In genomic region chr15:75371486-75371885, GRCh38 we compare ENCODE assay signal across 1 cellular context.
TF ChIP-seq lines count a peak whose summit lies in the region.

No MANE protein-coding gene starts in this region.

TF ChIP-seq in HepG2, 621 proteins besides CTCF, POLR2A, EP300 and RAD21:
- TF ChIP-seq, protein P1, sequence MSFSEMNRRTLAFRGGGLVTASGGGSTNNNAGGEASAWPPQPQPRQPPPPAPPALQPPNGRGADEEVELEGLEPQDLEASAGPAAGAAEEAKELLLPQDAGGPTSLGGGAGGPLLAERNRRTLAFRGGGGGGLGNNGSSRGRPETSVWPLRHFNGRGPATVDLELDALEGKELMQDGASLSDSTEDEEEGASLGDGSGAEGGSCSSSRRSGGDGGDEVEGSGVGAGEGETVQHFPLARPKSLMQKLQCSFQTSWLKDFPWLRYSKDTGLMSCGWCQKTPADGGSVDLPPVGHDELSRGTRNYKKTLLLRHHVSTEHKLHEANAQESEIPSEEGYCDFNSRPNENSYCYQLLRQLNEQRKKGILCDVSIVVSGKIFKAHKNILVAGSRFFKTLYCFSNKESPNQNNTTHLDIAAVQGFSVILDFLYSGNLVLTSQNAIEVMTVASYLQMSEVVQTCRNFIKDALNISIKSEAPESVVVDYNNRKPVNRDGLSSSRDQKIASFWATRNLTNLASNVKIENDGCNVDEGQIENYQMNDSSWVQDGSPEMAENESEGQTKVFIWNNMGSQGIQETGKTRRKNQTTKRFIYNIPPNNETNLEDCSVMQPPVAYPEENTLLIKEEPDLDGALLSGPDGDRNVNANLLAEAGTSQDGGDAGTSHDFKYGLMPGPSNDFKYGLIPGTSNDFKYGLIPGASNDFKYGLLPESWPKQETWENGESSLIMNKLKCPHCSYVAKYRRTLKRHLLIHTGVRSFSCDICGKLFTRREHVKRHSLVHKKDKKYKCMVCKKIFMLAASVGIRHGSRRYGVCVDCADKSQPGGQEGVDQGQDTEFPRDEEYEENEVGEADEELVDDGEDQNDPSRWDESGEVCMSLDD (CRISPR knock-in tag; IDR thresholded peaks at IDR 0.05; ENCODE audit: borderline replicate concordance), result no peak
- TF ChIP-seq RCOR2 (CRISPR knock-in tag; IDR thresholded peaks at IDR 0.05) (no peak), SCMH1 (CRISPR knock-in tag; IDR thresholded peaks at IDR 0.05; ENCODE audit: borderline replicate concordance) (no peak), NCOA5 (CRISPR knock-in tag; IDR thresholded peaks at IDR 0.05) (no peak), MYPOP (CRISPR knock-in tag; IDR thresholded peaks at IDR 0.05) (no peak), HOMEZ (CRISPR knock-in tag; IDR thresholded peaks at IDR 0.05; ENCODE audit: low read depth) (no peak), SNRNP70 (IDR thresholded peaks at IDR 0.05; ENCODE audit: low read depth, low read length) (no peak), CEBPG (CRISPR knock-in tag; IDR thresholded peaks at IDR 0.05) (no peak), ZNF326 (CRISPR knock-in tag; IDR thresholded peaks at IDR 0.05; ENCODE audit: borderline replicate concordance) (no peak), ZNF20 (CRISPR knock-in tag; IDR thresholded peaks at IDR 0.05) (no peak), ZNF207 (IDR thresholded peaks at IDR 0.05; ENCODE audit: borderline replicate concordance) (no peak), TOPORS (CRISPR knock-in tag; IDR thresholded peaks at IDR 0.05) (no peak), FOXA3 (CRISPR knock-in tag; IDR thresholded peaks at IDR 0.05) (no peak), NR3C1 (CRISPR knock-in tag; IDR thresholded peaks at IDR 0.05) (no peak), ZNF281 (CRISPR knock-in tag; IDR thresholded peaks at IDR 0.05; ENCODE audit: borderline replicate concordance) (no peak), ZMAT3 (CRISPR knock-in tag; conservative IDR thresholded peaks at IDR 0.05) (no peak), SIX4 (CRISPR knock-in tag; IDR thresholded peaks at IDR 0.05) (no peak), ZNF850 (CRISPR knock-in tag; conservative IDR thresholded peaks at IDR 0.05) (no peak)
- TF ChIP-seq, protein P2, sequence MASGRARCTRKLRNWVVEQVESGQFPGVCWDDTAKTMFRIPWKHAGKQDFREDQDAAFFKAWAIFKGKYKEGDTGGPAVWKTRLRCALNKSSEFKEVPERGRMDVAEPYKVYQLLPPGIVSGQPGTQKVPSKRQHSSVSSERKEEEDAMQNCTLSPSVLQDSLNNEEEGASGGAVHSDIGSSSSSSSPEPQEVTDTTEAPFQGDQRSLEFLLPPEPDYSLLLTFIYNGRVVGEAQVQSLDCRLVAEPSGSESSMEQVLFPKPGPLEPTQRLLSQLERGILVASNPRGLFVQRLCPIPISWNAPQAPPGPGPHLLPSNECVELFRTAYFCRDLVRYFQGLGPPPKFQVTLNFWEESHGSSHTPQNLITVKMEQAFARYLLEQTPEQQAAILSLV (CRISPR knock-in tag; IDR thresholded peaks at IDR 0.05; ENCODE audit: borderline replicate concordance), result no peak
